In genomic region chr4:85825937-85826678, GRCh38 we compare ENCODE assay signal across 8 cellular contexts.
DNase-seq lines count a peak whose midpoint lies in the region; ATAC-seq and TF ChIP-seq lines count a peak whose summit lies in the region.

No MANE protein-coding gene starts in this region.

- no peak overlapping the region for H3K4me2 ChIP-seq in SK-N-SH

- no peaks in the 10 kb centered on the region for H3K9me3 Mint-ChIP-seq in activated CD8-positive, alpha-beta memory T cell treated with anti-CD3 and anti-CD28 coated beads, Interleukin-2, amount 10 ng/mL, durations not matched to agents 7 days and 5 days (ENCODE audit: low read depth)
- H3K9me3 Mint-ChIP-seq in naive thymus-derived CD4-positive, alpha-beta T cell = peaks cover 0 to 3% (median 0%) of the 10 kb centered on the region in 11 donors

- no peaks in the 10 kb centered on the region for H3K36me3 Mint-ChIP-seq in activated CD8-positive, alpha-beta memory T cell treated with anti-CD3 and anti-CD28 coated beads, Interleukin-2, amount 10 ng/mL, durations not matched to agents 7 days and 5 days
- no peaks in the 10 kb centered on the region for H3K36me3 Mint-ChIP-seq in naive thymus-derived CD4-positive, alpha-beta T cell

- H2AFZ ChIP-seq in SK-N-SH (ENCODE audit: low read depth) = no peak overlapping the region

- POLR2A ChIA-PET in SK-N-SH (lab: Yijun Ruan, JAX) = no interaction called here
- POLR2A ChIA-PET in naive thymus-derived CD4-positive, alpha-beta T cell (lab: Charles Lee) = no interaction called here

- WGBS in SK-N-SH (ENCODE audit: low lambda C conversion rate) = 71% methylated on average over 7 of the region's 7 CpGs
- WGBS in thyroid gland, 2 donors = 20 to 24% methylated on average over 7 of the region's 7 CpGs

- H3K4me3 Mint-ChIP-seq in activated CD8-positive, alpha-beta memory T cell treated with anti-CD3 and anti-CD28 coated beads, Interleukin-2, amount 10 ng/mL, durations not matched to agents 7 days and 5 days = no peak overlapping the region
- no peak overlapping the region for H3K4me3 Mint-ChIP-seq in naive thymus-derived CD4-positive, alpha-beta T cell

- no peaks in the 10 kb centered on the region for H3K27me3 Mint-ChIP-seq in activated CD8-positive, alpha-beta memory T cell treated with anti-CD3 and anti-CD28 coated beads, Interleukin-2, amount 10 ng/mL, durations not matched to agents 7 days and 5 days
- H3K27me3 Mint-ChIP-seq in naive thymus-derived CD4-positive, alpha-beta T cell = no peaks in the 10 kb centered on the region

- H3K9me3 ChIP-seq in SK-N-SH (no peaks in the 10 kb centered on the region), iPS-15b (ENCODE audit: control insufficient read depth, insufficient read depth, low read length) (no peaks in the 10 kb centered on the region), thyroid gland (no peaks in the 10 kb centered on the region)
- no peaks in the 10 kb centered on the region for H3K9me3 ChIP-seq in naive thymus-derived CD4-positive, alpha-beta T cell (ENCODE audit: control insufficient read depth in 2 of 3, low read length in 3 of 3)

- no peak for TF ChIP-seq EP300 in SK-N-SH (IDR thresholded peaks at IDR 0.05; ENCODE audit: borderline replicate concordance in 1 of 2, low read depth in 1 of 2, low read length in 1 of 2)

- H3K27me3 ChIP-seq in SK-N-SH (ENCODE audit: insufficient read depth) (no peaks in the 10 kb centered on the region), iPS-15b (ENCODE audit: control insufficient read depth, insufficient read depth, low read length) (no peaks in the 10 kb centered on the region), thyroid gland (no peaks in the 10 kb centered on the region)
- no peaks in the 10 kb centered on the region for H3K27me3 ChIP-seq in naive thymus-derived CD4-positive, alpha-beta T cell (ENCODE audit: control insufficient read depth in 2 of 2, insufficient read depth in 2 of 2, low read length in 2 of 2)

- H3K36me3 ChIP-seq in SK-N-SH (replicated peaks in 1 of 2; ENCODE audit: control insufficient read depth in 1 of 2, insufficient read depth in 2 of 2, low read length in 1 of 2) = no peaks in the 10 kb centered on the region
- H3K36me3 ChIP-seq in iPS-15b (ENCODE audit: control insufficient read depth, insufficient read depth, low read length) = no peaks in the 10 kb centered on the region
- no peaks in the 10 kb centered on the region for H3K36me3 ChIP-seq in thyroid gland
- H3K36me3 ChIP-seq in naive thymus-derived CD4-positive, alpha-beta T cell (ENCODE audit: control insufficient read depth in 2 of 3, insufficient read depth in 3 of 3, low read length in 3 of 3) = no peaks in the 10 kb centered on the region

- peak; percentile 66 for ATAC-seq in HG03432 (IDR thresholded peaks at IDR 0.05; ENCODE audit: unreplicated experiment)
- no peak for ATAC-seq in activated CD8-positive, alpha-beta memory T cell treated with anti-CD3 and anti-CD28 coated beads, Interleukin-2, amount 10 ng/mL, durations not matched to agents 7 days and 5 days
- no peak for ATAC-seq in naive thymus-derived CD4-positive, alpha-beta T cell
- ATAC-seq in HG02623 (IDR thresholded peaks at IDR 0.05; ENCODE audit: unreplicated experiment) = no peak

- H3K27ac ChIP-seq in SK-N-SH (ENCODE audit: low read depth in 2 of 2, low read length in 1 of 2) = peak overlapping the region in 1 of 2 experiments; percentile 20; a peak in 1 of 4 replicates
- peak overlapping the region; percentile 91 to 96 (median 91) for H3K27ac ChIP-seq in thyroid gland
- no peak overlapping the region for H3K27ac ChIP-seq in naive thymus-derived CD4-positive, alpha-beta T cell (ENCODE audit: low read depth, low read length)

- intact Hi-C loops in thyroid gland (cut with DNase I) = no loop called here
- intact Hi-C loops in naive thymus-derived CD4-positive, alpha-beta T cell (cut with micrococcal nuclease) = no loop called here

- H3K4me1 Mint-ChIP-seq in activated CD8-positive, alpha-beta memory T cell treated with anti-CD3 and anti-CD28 coated beads, Interleukin-2, amount 10 ng/mL, durations not matched to agents 7 days and 5 days = no peaks in the 10 kb centered on the region
- H3K4me1 Mint-ChIP-seq in naive thymus-derived CD4-positive, alpha-beta T cell = no peaks in the 10 kb centered on the region

- TF ChIP-seq RAD21 in SK-N-SH (IDR thresholded peaks at IDR 0.05; ENCODE audit: low read length) = peak; percentile 22; the same call in 1 of the 2 replicates

- DNase-seq in SK-N-SH (peak; percentile 8), thyroid gland (peak; percentile 87 to 90)
- DNase-seq in activated CD8-positive, alpha-beta memory T cell treated with anti-CD3 and anti-CD28 coated beads, Interleukin-2, amount 10 ng/mL, durations not matched to agents 7 days and 5 days = no peak
- DNase-seq in naive thymus-derived CD4-positive, alpha-beta T cell = no peak

- H3K27ac Mint-ChIP-seq in activated CD8-positive, alpha-beta memory T cell treated with anti-CD3 and anti-CD28 coated beads, Interleukin-2, amount 10 ng/mL, durations not matched to agents 7 days and 5 days = no peak overlapping the region
- no peak overlapping the region for H3K27ac Mint-ChIP-seq in naive thymus-derived CD4-positive, alpha-beta T cell

- H3K79me2 ChIP-seq in SK-N-SH (ENCODE audit: insufficient read depth) = no peaks in the 10 kb centered on the region; the same call in 1 of the 2 replicates

- TF ChIP-seq CTCF in GM12873 (IDR thresholded peaks at IDR 0.05; ENCODE audit: insufficient read depth, low read depth, low read length, missing control alignments) = peak; percentile 8
- TF ChIP-seq CTCF in SK-N-SH (IDR thresholded peaks at IDR 0.05) = no peak
- TF ChIP-seq CTCF in thyroid gland (IDR thresholded peaks at IDR 0.05) = peak in 5 of 6 experiments; percentile 17 to 88 (median 58)

- TF ChIP-seq POLR2A in thyroid gland (IDR thresholded peaks at IDR 0.05) = peak in 1 of 2 donors; percentile 47

- no peak overlapping the region for H3K4me3 ChIP-seq in SK-N-SH (ENCODE audit: low read depth in 2 of 2, low read length in 1 of 2)
- peak overlapping the region; percentile 0 for H3K4me3 ChIP-seq in iPS-15b (ENCODE audit: low read depth, low read length)
- no peak overlapping the region for H3K4me3 ChIP-seq in thyroid gland (replicated peaks in 1 of 3)
- no peak overlapping the region for H3K4me3 ChIP-seq in naive thymus-derived CD4-positive, alpha-beta T cell (ENCODE audit: low read length)

- H3K9ac ChIP-seq in SK-N-SH (no peak overlapping the region), iPS-15b (ENCODE audit: low read depth, low read length) (no peak overlapping the region)

- H3F3A ChIP-seq in SK-N-SH (replicated peaks; ENCODE audit: insufficient read depth) = peaks cover 4% of the 10 kb centered on the region

- H4K20me1 ChIP-seq in SK-N-SH (ENCODE audit: insufficient read depth) = no peaks in the 10 kb centered on the region

- H3K4me1 ChIP-seq in SK-N-SH (ENCODE audit: control insufficient read depth in 1 of 2, insufficient read depth in 2 of 2, low read depth in 1 of 2, low read length in 1 of 2) (peaks cover 9 to 19% of the 10 kb centered on the region in 2 experiments; a peak in 3 of 4 replicates), iPS-15b (ENCODE audit: control insufficient read depth, insufficient read depth, low read length) (peaks cover 26% of the 10 kb centered on the region), thyroid gland (peaks cover 38 to 53% of the 10 kb centered on the region in 2 donors)
- no peaks in the 10 kb centered on the region for H3K4me1 ChIP-seq in naive thymus-derived CD4-positive, alpha-beta T cell (ENCODE audit: control insufficient read depth in 2 of 2, insufficient read depth in 2 of 2, low read length in 2 of 2)

- CTCF ChIA-PET in SK-N-SH (lab: Yijun Ruan, JAX) = interaction anchor here (1.2 to 4.6 kb wide), 3 partner anchors 29 to 218 kb away, joined by 3 to 28 read pairs (median 3); no protein-coding TSS in a partner anchor
- CTCF ChIA-PET in activated CD8-positive, alpha-beta memory T cell treated with anti-CD3 and anti-CD28 coated beads, Interleukin-2, amount 10 ng/mL, durations not matched to agents 7 days and 5 days (lab: Charles Lee) = no interaction called here
- CTCF ChIA-PET in naive thymus-derived CD4-positive, alpha-beta T cell (lab: Charles Lee) = no interaction called here

- H3K9me2 ChIP-seq in SK-N-SH = no peaks in the 10 kb centered on the region

TF ChIP-seq in SK-N-SH, 30 proteins besides CTCF, POLR2A, EP300 and RAD21:
- TF ChIP-seq YY1 (IDR thresholded peaks at IDR 0.05; ENCODE audit: low read depth) = no peak
- TF ChIP-seq RCOR1 (IDR thresholded peaks at IDR 0.05; ENCODE audit: low read length) = no peak
- TF ChIP-seq USF2 (IDR thresholded peaks at IDR 0.05; ENCODE audit: borderline replicate concordance, low read depth, low read length) = no peak
- TF ChIP-seq FOXJ3 (CRISPR knock-in tag; IDR thresholded peaks at IDR 0.05) = no peak
- TF ChIP-seq GABPA (IDR thresholded peaks at IDR 0.05; ENCODE audit: low read depth) = no peak
- no peak for TF ChIP-seq MAX (IDR thresholded peaks at IDR 0.05; ENCODE audit: low read depth)
- TF ChIP-seq SIN3A (IDR thresholded peaks at IDR 0.05; ENCODE audit: borderline replicate concordance, low read depth, low read length) = no peak
- TF ChIP-seq TEAD4 (IDR thresholded peaks at IDR 0.05; ENCODE audit: borderline replicate concordance, insufficient read depth) = no peak
- TF ChIP-seq FOSL2 (IDR thresholded peaks at IDR 0.05; ENCODE audit: borderline replicate concordance, low read depth) = no peak

Comparison
In these comparisons a context has a peak if more than half of its experiments do, and no peak if none do; other contexts are left out.
1. DNase-seq: peak in SK-N-SH (single experiment) and thyroid gland (2 of 2); none in activated CD8-positive, alpha-beta memory T cell treated with anti-CD3 and anti-CD28 coated beads, Interleukin-2, amount 10 ng/mL, durations not matched to agents 7 days and 5 days (single experiment) and naive thymus-derived CD4-positive, alpha-beta T cell (0 of 9).